In the genomic region with DNA sequence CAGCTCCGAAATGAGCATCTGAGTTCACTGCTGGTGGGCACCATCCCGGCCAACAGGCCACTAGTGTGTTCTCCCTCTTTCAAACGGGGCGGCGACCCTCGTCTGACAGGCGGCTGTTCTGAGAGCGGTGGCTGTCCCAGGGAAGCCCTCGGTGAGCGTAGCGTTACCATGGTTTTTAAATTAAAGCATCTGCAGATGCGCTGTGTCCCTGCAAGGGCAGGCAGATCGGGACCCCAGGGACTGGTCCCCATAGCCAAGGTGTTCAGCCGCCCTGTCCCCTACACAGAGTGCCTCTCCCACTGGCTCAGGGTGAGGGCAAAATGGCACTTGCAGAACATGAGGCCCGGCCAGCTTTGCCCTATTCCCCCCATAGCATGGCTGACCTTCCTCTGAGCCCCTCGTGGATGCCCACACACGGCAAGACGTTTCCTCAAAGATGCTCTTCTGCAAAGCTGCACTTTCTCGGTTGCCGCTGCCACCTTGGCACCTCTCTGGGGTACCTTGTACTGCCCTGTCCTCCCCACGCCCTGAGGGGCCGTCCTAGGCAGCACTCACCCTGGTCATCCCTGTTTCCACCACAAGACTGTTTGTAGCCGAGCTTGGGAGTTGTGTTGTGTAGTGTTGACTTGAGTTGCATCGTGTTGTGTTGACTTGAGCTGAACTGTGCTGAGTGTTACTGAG, we compare ENCODE assay signal across 2 cellular contexts.
TF ChIP-seq lines count a peak whose summit lies in the region.

No MANE protein-coding gene starts in this region.

TF ChIP-seq in A549, 52 proteins besides CTCF, POLR2A, EP300 and RAD21 (continued from another document):
- TF ChIP-seq, protein P1, sequence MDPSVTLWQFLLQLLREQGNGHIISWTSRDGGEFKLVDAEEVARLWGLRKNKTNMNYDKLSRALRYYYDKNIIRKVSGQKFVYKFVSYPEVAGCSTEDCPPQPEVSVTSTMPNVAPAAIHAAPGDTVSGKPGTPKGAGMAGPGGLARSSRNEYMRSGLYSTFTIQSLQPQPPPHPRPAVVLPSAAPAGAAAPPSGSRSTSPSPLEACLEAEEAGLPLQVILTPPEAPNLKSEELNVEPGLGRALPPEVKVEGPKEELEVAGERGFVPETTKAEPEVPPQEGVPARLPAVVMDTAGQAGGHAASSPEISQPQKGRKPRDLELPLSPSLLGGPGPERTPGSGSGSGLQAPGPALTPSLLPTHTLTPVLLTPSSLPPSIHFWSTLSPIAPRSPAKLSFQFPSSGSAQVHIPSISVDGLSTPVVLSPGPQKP (IDR thresholded peaks at IDR 0.05; ENCODE audit: low read depth, low read length): no peak
- TF ChIP-seq CHD2 (IDR thresholded peaks at IDR 0.05; ENCODE audit: low read length, partially characterized antibody): no peak
- TF ChIP-seq, protein P2, sequence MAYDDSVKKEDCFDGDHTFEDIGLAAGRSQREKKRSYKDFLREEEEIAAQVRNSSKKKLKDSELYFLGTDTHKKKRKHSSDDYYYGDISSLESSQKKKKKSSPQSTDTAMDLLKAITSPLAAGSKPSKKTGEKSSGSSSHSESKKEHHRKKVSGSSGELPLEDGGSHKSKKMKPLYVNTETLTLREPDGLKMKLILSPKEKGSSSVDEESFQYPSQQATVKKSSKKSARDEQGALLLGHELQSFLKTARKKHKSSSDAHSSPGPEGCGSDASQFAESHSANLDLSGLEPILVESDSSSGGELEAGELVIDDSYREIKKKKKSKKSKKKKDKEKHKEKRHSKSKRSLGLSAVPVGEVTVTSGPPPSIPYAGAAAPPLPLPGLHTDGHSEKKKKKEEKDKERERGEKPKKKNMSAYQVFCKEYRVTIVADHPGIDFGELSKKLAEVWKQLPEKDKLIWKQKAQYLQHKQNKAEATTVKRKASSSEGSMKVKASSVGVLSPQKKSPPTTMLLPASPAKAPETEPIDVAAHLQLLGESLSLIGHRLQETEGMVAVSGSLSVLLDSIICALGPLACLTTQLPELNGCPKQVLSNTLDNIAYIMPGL (CRISPR knock-in tag; IDR thresholded peaks at IDR 0.05; ENCODE audit: borderline replicate concordance): no peak
- TF ChIP-seq, protein P3, sequence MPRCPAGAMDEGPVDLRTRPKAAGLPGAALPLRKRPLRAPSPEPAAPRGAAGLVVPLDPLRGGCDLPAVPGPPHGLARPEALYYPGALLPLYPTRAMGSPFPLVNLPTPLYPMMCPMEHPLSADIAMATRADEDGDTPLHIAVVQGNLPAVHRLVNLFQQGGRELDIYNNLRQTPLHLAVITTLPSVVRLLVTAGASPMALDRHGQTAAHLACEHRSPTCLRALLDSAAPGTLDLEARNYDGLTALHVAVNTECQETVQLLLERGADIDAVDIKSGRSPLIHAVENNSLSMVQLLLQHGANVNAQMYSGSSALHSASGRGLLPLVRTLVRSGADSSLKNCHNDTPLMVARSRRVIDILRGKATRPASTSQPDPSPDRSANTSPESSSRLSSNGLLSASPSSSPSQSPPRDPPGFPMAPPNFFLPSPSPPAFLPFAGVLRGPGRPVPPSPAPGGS (IDR thresholded peaks at IDR 0.05): no peak
- TF ChIP-seq NR3C1 (IDR thresholded peaks at IDR 0.05): no peak
- no peak for TF ChIP-seq SMC3 (IDR thresholded peaks at IDR 0.05)
- TF ChIP-seq ESRRA (IDR thresholded peaks at IDR 0.05; ENCODE audit: borderline replicate concordance, low read length): no peak
- TF ChIP-seq, protein P4, sequence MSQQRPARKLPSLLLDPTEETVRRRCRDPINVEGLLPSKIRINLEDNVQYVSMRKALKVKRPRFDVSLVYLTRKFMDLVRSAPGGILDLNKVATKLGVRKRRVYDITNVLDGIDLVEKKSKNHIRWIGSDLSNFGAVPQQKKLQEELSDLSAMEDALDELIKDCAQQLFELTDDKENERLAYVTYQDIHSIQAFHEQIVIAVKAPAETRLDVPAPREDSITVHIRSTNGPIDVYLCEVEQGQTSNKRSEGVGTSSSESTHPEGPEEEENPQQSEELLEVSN (IDR thresholded peaks at IDR 0.05; ENCODE audit: borderline replicate concordance, low read depth): no peak
- TF ChIP-seq MAZ (IDR thresholded peaks at IDR 0.05; ENCODE audit: borderline replicate concordance, low read depth, low read length): no peak
- TF ChIP-seq, protein P5, sequence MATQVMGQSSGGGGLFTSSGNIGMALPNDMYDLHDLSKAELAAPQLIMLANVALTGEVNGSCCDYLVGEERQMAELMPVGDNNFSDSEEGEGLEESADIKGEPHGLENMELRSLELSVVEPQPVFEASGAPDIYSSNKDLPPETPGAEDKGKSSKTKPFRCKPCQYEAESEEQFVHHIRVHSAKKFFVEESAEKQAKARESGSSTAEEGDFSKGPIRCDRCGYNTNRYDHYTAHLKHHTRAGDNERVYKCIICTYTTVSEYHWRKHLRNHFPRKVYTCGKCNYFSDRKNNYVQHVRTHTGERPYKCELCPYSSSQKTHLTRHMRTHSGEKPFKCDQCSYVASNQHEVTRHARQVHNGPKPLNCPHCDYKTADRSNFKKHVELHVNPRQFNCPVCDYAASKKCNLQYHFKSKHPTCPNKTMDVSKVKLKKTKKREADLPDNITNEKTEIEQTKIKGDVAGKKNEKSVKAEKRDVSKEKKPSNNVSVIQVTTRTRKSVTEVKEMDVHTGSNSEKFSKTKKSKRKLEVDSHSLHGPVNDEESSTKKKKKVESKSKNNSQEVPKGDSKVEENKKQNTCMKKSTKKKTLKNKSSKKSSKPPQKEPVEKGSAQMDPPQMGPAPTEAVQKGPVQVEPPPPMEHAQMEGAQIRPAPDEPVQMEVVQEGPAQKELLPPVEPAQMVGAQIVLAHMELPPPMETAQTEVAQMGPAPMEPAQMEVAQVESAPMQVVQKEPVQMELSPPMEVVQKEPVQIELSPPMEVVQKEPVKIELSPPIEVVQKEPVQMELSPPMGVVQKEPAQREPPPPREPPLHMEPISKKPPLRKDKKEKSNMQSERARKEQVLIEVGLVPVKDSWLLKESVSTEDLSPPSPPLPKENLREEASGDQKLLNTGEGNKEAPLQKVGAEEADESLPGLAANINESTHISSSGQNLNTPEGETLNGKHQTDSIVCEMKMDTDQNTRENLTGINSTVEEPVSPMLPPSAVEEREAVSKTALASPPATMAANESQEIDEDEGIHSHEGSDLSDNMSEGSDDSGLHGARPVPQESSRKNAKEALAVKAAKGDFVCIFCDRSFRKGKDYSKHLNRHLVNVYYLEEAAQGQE (IDR thresholded peaks at IDR 0.05): no peak
- TF ChIP-seq HEYL (CRISPR knock-in tag; IDR thresholded peaks at IDR 0.05): no peak
- TF ChIP-seq JUN (IDR thresholded peaks at IDR 0.05): no peak
- TF ChIP-seq HOXA7 (CRISPR knock-in tag; IDR thresholded peaks at IDR 0.05): no peak

TF ChIP-seq in HCT116, 20 proteins besides CTCF, POLR2A, EP300 and RAD21 (continued from another document):
- TF ChIP-seq YY1 (IDR thresholded peaks at IDR 0.05; ENCODE audit: extremely low read depth, insufficient replicate concordance, low read depth, low read length): no peak
- TF ChIP-seq SRF (IDR thresholded peaks at IDR 0.05; ENCODE audit: low read depth): no peak
- TF ChIP-seq, protein P5 (IDR thresholded peaks at IDR 0.05; ENCODE audit: low read depth): no peak
- no peak for TF ChIP-seq FOSL1 (IDR thresholded peaks at IDR 0.05; ENCODE audit: low read depth)
- no peak for TF ChIP-seq SP1 (IDR thresholded peaks at IDR 0.05; ENCODE audit: low read depth)
- TF ChIP-seq, protein P6, sequence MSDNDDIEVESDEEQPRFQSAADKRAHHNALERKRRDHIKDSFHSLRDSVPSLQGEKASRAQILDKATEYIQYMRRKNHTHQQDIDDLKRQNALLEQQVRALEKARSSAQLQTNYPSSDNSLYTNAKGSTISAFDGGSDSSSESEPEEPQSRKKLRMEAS (IDR thresholded peaks at IDR 0.05): no peak
- TF ChIP-seq POLR2AphosphoS5 (IDR thresholded peaks at IDR 0.05; ENCODE audit: low read depth, low read length): no peak
- no peak for TF ChIP-seq JUND (IDR thresholded peaks at IDR 0.05)
